ENCODE assay signal across 8 cellular contexts in genomic region chr6:31547727-31548422, GRCh38. TPM values are rescaled to one million over a fixed set of nuclear protein-coding genes. Genes with fewer than 3 reads are reported as not detected.
DNase-seq lines count a peak whose midpoint lies in the region; ATAC-seq lines count a peak whose summit lies in the region.

No MANE protein-coding gene starts in this region.

- peaks cover 18% of the 10 kb centered on the region for H3K36me3 Mint-ChIP-seq in activated T-helper 2 cell treated with anti-CD3 and anti-CD28 coated beads, Interferon-gamma antibody, Interleukin-2, Interleukin-4, amounts not matched to agents 10 μg/mL and 5 μg/mL and 100 μg/mL, durations not matched to agents 14 hours and 24 hours and 36 hours (ENCODE audit: low read depth)

- peaks cover 27% of the 10 kb centered on the region for H3K4me1 Mint-ChIP-seq in activated T-helper 2 cell treated with anti-CD3 and anti-CD28 coated beads, Interferon-gamma antibody, Interleukin-2, Interleukin-4, amounts not matched to agents 10 μg/mL and 5 μg/mL and 100 μg/mL, durations not matched to agents 14 hours and 24 hours and 36 hours (ENCODE audit: low read depth)
- H3K4me1 Mint-ChIP-seq in stimulated activated naive CD8-positive, alpha-beta T cell treated with anti-CD3 and anti-CD28 coated beads, Interleukin-15, amount 100 ng/mL, for 72 hours, result peaks cover 52% of the 10 kb centered on the region

- no peak for ATAC-seq in stimulated activated naive CD8-positive, alpha-beta T cell treated with anti-CD3 and anti-CD28 coated beads, Interleukin-15, amount 100 ng/mL, for 72 hours
- no peak for ATAC-seq in HG03039 (IDR thresholded peaks at IDR 0.05; ENCODE audit: unreplicated experiment)
- ATAC-seq in GM21723 (IDR thresholded peaks at IDR 0.05; ENCODE audit: unreplicated experiment), result no peak

- peaks cover 18% of the 10 kb centered on the region for H3K36me3 ChIP-seq in iPS-18a (ENCODE audit: control insufficient read depth, low read depth, low read length)

- H3K27me3 Mint-ChIP-seq in activated T-helper 2 cell treated with anti-CD3 and anti-CD28 coated beads, Interferon-gamma antibody, Interleukin-2, Interleukin-4, amounts not matched to agents 10 μg/mL and 5 μg/mL and 100 μg/mL, durations not matched to agents 14 hours and 24 hours and 36 hours (ENCODE audit: low read depth), result no peaks in the 10 kb centered on the region
- no peaks in the 10 kb centered on the region for H3K27me3 Mint-ChIP-seq in stimulated activated naive CD8-positive, alpha-beta T cell treated with anti-CD3 and anti-CD28 coated beads, Interleukin-15, amount 100 ng/mL, for 72 hours

- H3K9ac ChIP-seq in iPS-18a (ENCODE audit: low read length), result peak overlapping the region; percentile 63

- H3K4me1 ChIP-seq in iPS-18a (ENCODE audit: control insufficient read depth, low read depth, low read length), result peaks cover 8% of the 10 kb centered on the region

- peak overlapping the region; percentile 37 for H3K27ac ChIP-seq in iPS-18a (ENCODE audit: low read length)

- DNase-seq in NCI-H1092 treated with DMSO at 0.1 percent for 48 hours (lab: John Stamatoyannopoulos, UW) (peak; percentile 12), NCI-H1092 (lab: John Stamatoyannopoulos, UW) (no peak), amygdala (lab: John Stamatoyannopoulos, UW) (no peak)
- no peak for DNase-seq in activated T-helper 2 cell treated with anti-CD3 and anti-CD28 coated beads, Interferon-gamma antibody, Interleukin-2, Interleukin-4, amounts not matched to agents 10 μg/mL and 5 μg/mL and 100 μg/mL, durations not matched to agents 14 hours and 24 hours and 36 hours (ENCODE audit: low spot score)
- DNase-seq in stimulated activated naive CD8-positive, alpha-beta T cell treated with anti-CD3 and anti-CD28 coated beads, Interleukin-15, amount 100 ng/mL, for 72 hours, result no peak

- no peaks in the 10 kb centered on the region for H3K9me3 ChIP-seq in iPS-18a (ENCODE audit: control insufficient read depth, low read depth, low read length)

- peak overlapping the region; percentile 87 for H3K4me3 ChIP-seq in iPS-18a (ENCODE audit: low read length)

- peak overlapping the region; percentile 84 for H3K4me3 Mint-ChIP-seq in activated T-helper 2 cell treated with anti-CD3 and anti-CD28 coated beads, Interferon-gamma antibody, Interleukin-2, Interleukin-4, amounts not matched to agents 10 μg/mL and 5 μg/mL and 100 μg/mL, durations not matched to agents 14 hours and 24 hours and 36 hours (ENCODE audit: low read depth)
- peak overlapping the region; percentile 83 to 90 for H3K4me3 Mint-ChIP-seq in stimulated activated naive CD8-positive, alpha-beta T cell treated with anti-CD3 and anti-CD28 coated beads, Interleukin-15, amount 100 ng/mL, for 72 hours

- H3K9me3 Mint-ChIP-seq in activated T-helper 2 cell treated with anti-CD3 and anti-CD28 coated beads, Interferon-gamma antibody, Interleukin-2, Interleukin-4, amounts not matched to agents 10 μg/mL and 5 μg/mL and 100 μg/mL, durations not matched to agents 14 hours and 24 hours and 36 hours, result no peaks in the 10 kb centered on the region
- no peaks in the 10 kb centered on the region for H3K9me3 Mint-ChIP-seq in stimulated activated naive CD8-positive, alpha-beta T cell treated with anti-CD3 and anti-CD28 coated beads, Interleukin-15, amount 100 ng/mL, for 72 hours

- H3K27ac Mint-ChIP-seq in activated T-helper 2 cell treated with anti-CD3 and anti-CD28 coated beads, Interferon-gamma antibody, Interleukin-2, Interleukin-4, amounts not matched to agents 10 μg/mL and 5 μg/mL and 100 μg/mL, durations not matched to agents 14 hours and 24 hours and 36 hours, result peak overlapping the region; percentile 78
- peak overlapping the region; percentile 75 to 78 for H3K27ac Mint-ChIP-seq in stimulated activated naive CD8-positive, alpha-beta T cell treated with anti-CD3 and anti-CD28 coated beads, Interleukin-15, amount 100 ng/mL, for 72 hours

- H3K27me3 ChIP-seq in iPS-18a (ENCODE audit: control insufficient read depth, insufficient read depth, low read length), result no peaks in the 10 kb centered on the region

- intact Hi-C loops in activated T-helper 2 cell treated with anti-CD3 and anti-CD28 coated beads, Interferon-gamma antibody, Interleukin-2, Interleukin-4, amounts not matched to agents 10 μg/mL and 5 μg/mL and 100 μg/mL, durations not matched to agents 14 hours and 24 hours and 36 hours (cut with micrococcal nuclease), result loop anchor here (1.0 to 10.0 kb wide), 6 partner anchors 20 to 933 kb away; partner anchors contain the start of genes BAG6, MRPS18B, PPP1R10 and PRRC2A

RNA-seq across cellular contexts. Expression of gene NFKBIL1, which starts 0.5 kb away (rescaled TPM):
- 15.7 and 17.6 TPM in 2 replicates for total RNA-seq in activated T-helper 2 cell treated with anti-CD3 and anti-CD28 coated beads, Interferon-gamma antibody, Interleukin-2, Interleukin-4, amounts not matched to agents 10 μg/mL and 5 μg/mL and 100 μg/mL, durations not matched to agents 14 hours and 24 hours and 36 hours

RNA-seq across cellular contexts. Expression of gene ATP6V1G2, which starts 1.5 kb away (rescaled TPM):
- total RNA-seq in activated T-helper 2 cell treated with anti-CD3 and anti-CD28 coated beads, Interferon-gamma antibody, Interleukin-2, Interleukin-4, amounts not matched to agents 10 μg/mL and 5 μg/mL and 100 μg/mL, durations not matched to agents 14 hours and 24 hours and 36 hours, result 0.69 and 0.82 TPM in 2 replicates

RNA-seq across cellular contexts. Expression of gene DDX39B, which starts 6.1 kb away (rescaled TPM):
- 579 and 583 TPM in 2 replicates for total RNA-seq in activated T-helper 2 cell treated with anti-CD3 and anti-CD28 coated beads, Interferon-gamma antibody, Interleukin-2, Interleukin-4, amounts not matched to agents 10 μg/mL and 5 μg/mL and 100 μg/mL, durations not matched to agents 14 hours and 24 hours and 36 hours

RNA-seq across cellular contexts. Expression of gene MCCD1, which starts 19.1 kb away (rescaled TPM):
- not detected in 2 replicates for total RNA-seq in activated T-helper 2 cell treated with anti-CD3 and anti-CD28 coated beads, Interferon-gamma antibody, Interleukin-2, Interleukin-4, amounts not matched to agents 10 μg/mL and 5 μg/mL and 100 μg/mL, durations not matched to agents 14 hours and 24 hours and 36 hours

RNA-seq across cellular contexts. Expression of gene LTA, which starts 24.2 kb away (rescaled TPM):
- total RNA-seq in activated T-helper 2 cell treated with anti-CD3 and anti-CD28 coated beads, Interferon-gamma antibody, Interleukin-2, Interleukin-4, amounts not matched to agents 10 μg/mL and 5 μg/mL and 100 μg/mL, durations not matched to agents 14 hours and 24 hours and 36 hours, result 293 and 308 TPM in 2 replicates
